20 cellular contexts compared by ENCODE assay signal in genomic region chr5:180316586-180316985, GRCh38.
"Had no signal": no experiment of that assay in that cellular context is flagged by ENCODE, and none has a peak within 500 bp of the region (broad histone marks: within the 10 kb centered on the region; RNA-seq: fewer than 3 reads in every experiment).

No MANE protein-coding gene starts in this region.

- DNase-seq: Karpas-422, KG1, MG63, NCI-H1092 treated with DMSO at 0.1 percent for 48 hours, NCI-H1436, NCI-H187, NCI-H2029, NCI-H2171 treated with DMSO at 0.1 percent for 48 hours, NCI-H345, NCI-H446 treated with DMSO at 0.1 percent for 48 hours, NCI-H510A treated with DMSO at 0.1 percent for 48 hours, NCI-H526 treated with DMSO at 0.1 percent for 48 hours, NCI-H748 treated with DMSO at 0.1 percent for 48 hours, RPMI8226, SHP77 treated with DMSO at 0.1 percent for 48 hours, SJCRH30 had no signal

- H3K36me3 ChIP-seq: MG63, SJCRH30 had no signal

- ATAC-seq: SK-N-SH treated with all-trans-retinoic acid at 6 μM for 48 hours had no signal

- H3K4me1 ChIP-seq: SJCRH30 had no signal

- H3K4me3 ChIP-seq: MG63, SJCRH30 had no signal

- FAIRE-seq: HTR-8/SVneo, RCC 7860 had no signal

- H3K9me3 ChIP-seq: MG63, SJCRH30 had no signal

- H3K27me3 ChIP-seq: MG63, SJCRH30 had no signal

- H3K27ac ChIP-seq: HL-60, SJCRH30 had no signal
